1 cellular context compared by ENCODE assay signal in the genomic region with DNA sequence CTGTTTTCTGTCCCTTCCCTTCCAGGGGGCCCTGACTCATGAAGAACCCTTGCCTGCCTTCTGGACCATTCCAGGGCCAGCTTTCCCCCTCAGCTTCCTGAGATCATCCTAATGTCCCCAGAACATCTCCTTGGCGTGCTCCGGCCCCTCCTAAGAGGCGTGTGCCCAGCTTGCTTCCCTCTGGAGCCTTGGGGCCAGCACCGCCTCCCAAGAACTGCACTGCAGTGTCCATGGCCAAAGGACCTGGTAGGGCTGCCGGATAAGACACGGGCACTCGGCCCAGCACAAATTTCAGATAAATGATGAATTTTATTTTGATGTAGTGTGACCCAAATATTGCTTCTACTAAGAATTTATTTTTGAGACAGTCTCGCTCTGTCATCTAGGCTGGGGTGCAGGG.
TF ChIP-seq lines count a peak whose summit lies in the region.

No MANE protein-coding gene starts in this region.

TF ChIP-seq in GM23338, 12 proteins besides CTCF, POLR2A, EP300 and RAD21 (continued from another document):
- TF ChIP-seq, protein P1, sequence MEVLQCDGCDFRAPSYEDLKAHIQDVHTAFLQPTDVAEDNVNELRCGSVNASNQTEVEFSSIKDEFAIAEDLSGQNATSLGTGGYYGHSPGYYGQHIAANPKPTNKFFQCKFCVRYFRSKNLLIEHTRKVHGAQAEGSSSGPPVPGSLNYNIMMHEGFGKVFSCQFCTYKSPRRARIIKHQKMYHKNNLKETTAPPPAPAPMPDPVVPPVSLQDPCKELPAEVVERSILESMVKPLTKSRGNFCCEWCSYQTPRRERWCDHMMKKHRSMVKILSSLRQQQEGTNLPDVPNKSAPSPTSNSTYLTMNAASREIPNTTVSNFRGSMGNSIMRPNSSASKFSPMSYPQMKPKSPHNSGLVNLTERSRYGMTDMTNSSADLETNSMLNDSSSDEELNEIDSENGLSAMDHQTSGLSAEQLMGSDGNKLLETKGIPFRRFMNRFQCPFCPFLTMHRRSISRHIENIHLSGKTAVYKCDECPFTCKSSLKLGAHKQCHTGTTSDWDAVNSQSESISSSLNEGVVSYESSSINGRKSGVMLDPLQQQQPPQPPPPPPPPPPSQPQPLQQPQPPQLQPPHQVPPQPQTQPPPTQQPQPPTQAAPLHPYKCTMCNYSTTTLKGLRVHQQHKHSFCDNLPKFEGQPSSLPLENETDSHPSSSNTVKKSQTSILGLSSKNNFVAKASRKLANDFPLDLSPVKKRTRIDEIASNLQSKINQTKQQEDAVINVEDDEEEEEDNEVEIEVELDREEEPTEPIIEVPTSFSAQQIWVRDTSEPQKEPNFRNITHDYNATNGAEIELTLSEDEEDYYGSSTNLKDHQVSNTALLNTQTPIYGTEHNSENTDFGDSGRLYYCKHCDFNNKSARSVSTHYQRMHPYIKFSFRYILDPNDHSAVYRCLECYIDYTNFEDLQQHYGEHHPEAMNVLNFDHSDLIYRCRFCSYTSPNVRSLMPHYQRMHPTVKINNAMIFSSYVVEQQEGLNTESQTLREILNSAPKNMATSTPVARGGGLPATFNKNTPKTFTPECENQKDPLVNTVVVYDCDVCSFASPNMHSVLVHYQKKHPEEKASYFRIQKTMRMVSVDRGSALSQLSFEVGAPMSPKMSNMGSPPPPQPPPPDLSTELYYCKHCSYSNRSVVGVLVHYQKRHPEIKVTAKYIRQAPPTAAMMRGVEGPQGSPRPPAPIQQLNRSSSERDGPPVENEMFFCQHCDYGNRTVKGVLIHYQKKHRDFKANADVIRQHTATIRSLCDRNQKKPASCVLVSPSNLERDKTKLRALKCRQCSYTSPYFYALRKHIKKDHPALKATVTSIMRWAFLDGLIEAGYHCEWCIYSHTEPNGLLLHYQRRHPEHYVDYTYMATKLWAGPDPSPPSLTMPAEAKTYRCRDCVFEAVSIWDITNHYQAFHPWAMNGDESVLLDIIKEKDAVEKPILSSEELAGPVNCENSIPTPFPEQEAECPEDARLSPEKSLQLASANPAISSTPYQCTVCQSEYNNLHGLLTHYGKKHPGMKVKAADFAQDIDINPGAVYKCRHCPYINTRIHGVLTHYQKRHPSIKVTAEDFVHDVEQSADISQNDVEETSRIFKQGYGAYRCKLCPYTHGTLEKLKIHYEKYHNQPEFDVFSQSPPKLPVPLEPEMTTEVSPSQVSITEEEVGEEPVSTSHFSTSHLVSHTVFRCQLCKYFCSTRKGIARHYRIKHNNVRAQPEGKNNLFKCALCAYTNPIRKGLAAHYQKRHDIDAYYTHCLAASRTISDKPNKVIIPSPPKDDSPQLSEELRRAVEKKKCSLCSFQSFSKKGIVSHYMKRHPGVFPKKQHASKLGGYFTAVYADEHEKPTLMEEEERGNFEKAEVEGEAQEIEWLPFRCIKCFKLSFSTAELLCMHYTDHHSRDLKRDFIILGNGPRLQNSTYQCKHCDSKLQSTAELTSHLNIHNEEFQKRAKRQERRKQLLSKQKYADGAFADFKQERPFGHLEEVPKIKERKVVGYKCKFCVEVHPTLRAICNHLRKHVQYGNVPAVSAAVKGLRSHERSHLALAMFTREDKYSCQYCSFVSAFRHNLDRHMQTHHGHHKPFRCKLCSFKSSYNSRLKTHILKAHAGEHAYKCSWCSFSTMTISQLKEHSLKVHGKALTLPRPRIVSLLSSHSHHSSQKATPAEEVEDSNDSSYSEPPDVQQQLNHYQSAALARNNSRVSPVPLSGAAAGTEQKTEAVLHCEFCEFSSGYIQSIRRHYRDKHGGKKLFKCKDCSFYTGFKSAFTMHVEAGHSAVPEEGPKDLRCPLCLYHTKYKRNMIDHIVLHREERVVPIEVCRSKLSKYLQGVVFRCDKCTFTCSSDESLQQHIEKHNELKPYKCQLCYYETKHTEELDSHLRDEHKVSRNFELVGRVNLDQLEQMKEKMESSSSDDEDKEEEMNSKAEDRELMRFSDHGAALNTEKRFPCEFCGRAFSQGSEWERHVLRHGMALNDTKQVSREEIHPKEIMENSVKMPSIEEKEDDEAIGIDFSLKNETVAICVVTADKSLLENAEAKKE (CRISPR knock-in tag; IDR thresholded peaks at IDR 0.05) = no peak
- TF ChIP-seq JUNB (IDR thresholded peaks at IDR 0.05; ENCODE audit: unreplicated experiment) (no peak), POLR2AphosphoS5 (IDR thresholded peaks at IDR 0.05; ENCODE audit: low read depth) (no peak), ZNF114 (CRISPR knock-in tag; IDR thresholded peaks at IDR 0.05) (no peak), EZH2phosphoT487 (IDR thresholded peaks at IDR 0.05; ENCODE audit: unreplicated experiment) (no peak), NANOG (IDR thresholded peaks at IDR 0.05; ENCODE audit: borderline replicate concordance) (no peak)
